Comparison of ENCODE assay signal across 9 cellular contexts in genomic region chr3:46692566-46692983, GRCh38. TPM values are rescaled to one million over a fixed set of nuclear protein-coding genes. Genes with fewer than 3 reads are reported as not detected.
DNase-seq lines count a peak whose midpoint lies in the region; ATAC-seq, FAIRE-seq and TF ChIP-seq lines count a peak whose summit lies in the region.
"Had no signal": no experiment of that assay in that cellular context is flagged by ENCODE, and none has a peak within 500 bp of the region (broad histone marks: within the 10 kb centered on the region; RNA-seq: fewer than 3 reads in every experiment).

No MANE protein-coding gene starts in this region.

- no peaks in the 10 kb centered on the region for H3K9me3 Mint-ChIP-seq in activated naive CD4-positive, alpha-beta T cell treated with anti-CD3 and anti-CD28 coated beads for 36 hours

- TF ChIP-seq CTCF in K562 (IDR thresholded peaks at IDR 0.05 in 2 of 3, conservative IDR thresholded peaks at IDR 0.05 in 1 of 3; ENCODE audit: insufficient read depth in 2 of 3, low read depth in 1 of 3, low read length in 3 of 3), result no peak
- no peak for TF ChIP-seq CTCF in lung (IDR thresholded peaks at IDR 0.05; ENCODE audit: control extremely low read depth, extremely low read depth)
- TF ChIP-seq CTCF in upper lobe of right lung (IDR thresholded peaks at IDR 0.05), result no peak

- H2AFZ ChIP-seq in K562 (ENCODE audit: low read depth, low read length), result no peak overlapping the region

- H3K4me3 ChIP-seq in K562, result no peak overlapping the region
- peak overlapping the region; percentile 76 for H3K4me3 ChIP-seq in lung
- H3K4me3 ChIP-seq in upper lobe of right lung, result peak overlapping the region; percentile 77

- H3K27ac ChIP-seq in K562 (ENCODE audit: extremely low read depth, low read depth, low read length), result no peak overlapping the region
- peak overlapping the region; percentile 90 to 98 for H3K27ac ChIP-seq in lung (ENCODE audit: low read depth in 1 of 2, low read length in 1 of 2)
- H3K27ac ChIP-seq in upper lobe of right lung, result peak overlapping the region; percentile 95

- H3K9me3 ChIP-seq in K562 (replicated peaks; ENCODE audit: control insufficient read depth, insufficient read depth, low read depth, low read length) (no peaks in the 10 kb centered on the region), lung (ENCODE audit: control insufficient read depth in 2 of 2, insufficient read depth in 1 of 2, low read length in 1 of 2) (no peaks in the 10 kb centered on the region), upper lobe of right lung (no peaks in the 10 kb centered on the region)

- H3K36me3 ChIP-seq in K562 (ENCODE audit: control insufficient read depth, insufficient read depth, low read length), result no peaks in the 10 kb centered on the region
- peaks cover 0 to 4% of the 10 kb centered on the region in 2 donors for H3K36me3 ChIP-seq in lung (ENCODE audit: control insufficient read depth in 2 of 2, insufficient read depth in 2 of 2, low read length in 2 of 2)
- no peaks in the 10 kb centered on the region for H3K36me3 ChIP-seq in upper lobe of right lung

- FAIRE-seq in K562 (lab: Jason Lieb, UNC), result no peak

- peak overlapping the region; percentile 84 for H3K4me3 Mint-ChIP-seq in activated naive CD4-positive, alpha-beta T cell treated with anti-CD3 and anti-CD28 coated beads for 36 hours

- ATAC-seq in K562 (no peak), lung (ENCODE audit: insufficient read depth, low FRiP score) (peak; percentile 49), upper lobe of right lung (peak; percentile 77), HG02623 (IDR thresholded peaks at IDR 0.05; ENCODE audit: unreplicated experiment) (no peak), HG03432 (IDR thresholded peaks at IDR 0.05; ENCODE audit: unreplicated experiment) (no peak)

- peaks cover 7% of the 10 kb centered on the region for H4K20me1 ChIP-seq in K562 (replicated peaks; ENCODE audit: control insufficient read depth, insufficient read depth, low read length)

- CTCF ChIA-PET in activated naive CD4-positive, alpha-beta T cell treated with anti-CD3 and anti-CD28 coated beads for 36 hours (lab: Charles Lee), result interaction anchor here (0.6 to 1.4 kb wide), 4 partner anchors 10 to 684 kb away, joined by 3 to 7 read pairs (median 3); no protein-coding TSS in a partner anchor
- CTCF ChIA-PET in K562 (lab: Yijun Ruan, JAX; ENCODE audit: low intra/inter-chr PET ratio), result no interaction called here

- peaks cover 0 to 27% of the 10 kb centered on the region in 2 experiments; a peak in 2 of 5 replicates for H3K4me1 ChIP-seq in K562 (replicated peaks in 1 of 2; ENCODE audit: control insufficient read depth in 2 of 2, insufficient read depth in 2 of 2, low read length in 2 of 2)
- H3K4me1 ChIP-seq in lung (ENCODE audit: control insufficient read depth in 2 of 2, insufficient read depth in 2 of 2, low read length in 2 of 2), result peaks cover 13 to 54% of the 10 kb centered on the region in 2 donors
- H3K4me1 ChIP-seq in upper lobe of right lung, result peaks cover 65% of the 10 kb centered on the region

- no peaks in the 10 kb centered on the region for H3K9me1 ChIP-seq in K562 (ENCODE audit: control insufficient read depth, insufficient read depth, low read length)

- TF ChIP-seq POLR2A in K562 (conservative IDR thresholded peaks at IDR 0.05), result no peak

- H3K27me3 ChIP-seq in K562 (ENCODE audit: control insufficient read depth in 2 of 2, insufficient read depth in 2 of 2, low read length in 2 of 2), result peaks cover 6 to 54% of the 10 kb centered on the region in 2 experiments; a peak in 4 of 5 replicates
- H3K27me3 ChIP-seq in lung (ENCODE audit: control insufficient read depth, insufficient read depth), result no peaks in the 10 kb centered on the region
- no peaks in the 10 kb centered on the region for H3K27me3 ChIP-seq in upper lobe of right lung

- in situ Hi-C loops in K562 (cut with MboI), result no loop called here

- intact Hi-C loops in activated naive CD4-positive, alpha-beta T cell treated with anti-CD3 and anti-CD28 coated beads for 36 hours (cut with micrococcal nuclease), result loop anchor here (5.0 to 10.0 kb wide), 3 partner anchors 155 to 292 kb away; no protein-coding TSS in a partner anchor
- intact Hi-C loops in K562 (cut with micrococcal nuclease), result no loop called here
- intact Hi-C loops in upper lobe of right lung (cut with DNase I), result no loop called here

- H3K4me2 ChIP-seq in K562 (ENCODE audit: insufficient read depth, low read length), result peak overlapping the region; percentile 79

- H3K36me3 Mint-ChIP-seq in activated naive CD4-positive, alpha-beta T cell treated with anti-CD3 and anti-CD28 coated beads for 36 hours (ENCODE audit: low read depth), result no peaks in the 10 kb centered on the region

- H3K27me3 Mint-ChIP-seq in activated naive CD4-positive, alpha-beta T cell treated with anti-CD3 and anti-CD28 coated beads for 36 hours (ENCODE audit: low read depth), result no peaks in the 10 kb centered on the region

- no peaks in the 10 kb centered on the region for H3K79me2 ChIP-seq in K562 (ENCODE audit: control insufficient read depth, insufficient read depth, low read length)

- H3K27ac Mint-ChIP-seq in activated naive CD4-positive, alpha-beta T cell treated with anti-CD3 and anti-CD28 coated beads for 36 hours, result peak overlapping the region; percentile 17

- no peak for DNase-seq in activated naive CD4-positive, alpha-beta T cell treated with anti-CD3 and anti-CD28 coated beads for 36 hours
- no peak for DNase-seq in activated naive CD4-positive, alpha-beta T cell (lab: John Stamatoyannopoulos, UW)
- peak in 2 of 4 experiments; percentile 30 to 31 for DNase-seq in K562 (ENCODE audit: extremely low read depth in 1 of 4, low spot score in 3 of 4)
- DNase-seq in lung (ENCODE audit: low spot score), result peak; percentile 92
- peak; percentile 94 for DNase-seq in upper lobe of right lung
- no peak for DNase-seq in activated CD8-positive, alpha-beta memory T cell treated with anti-CD3 and anti-CD28 coated beads for 24 hours

- no TSS peak for BruUV-seq in K562 (replicated peaks; lab: Mats Ljungman, UMichigan)

- POLR2A ChIA-PET in K562 (lab: Yijun Ruan, JAX), result interaction anchor here (1.0 to 1.2 kb wide), 2 partner anchors 22 to 305 kb away, joined by 3 read pairs; no protein-coding TSS in a partner anchor

- no peak for TF ChIP-seq RAD21 in K562 (CRISPR knock-in tag; conservative IDR thresholded peaks at IDR 0.05 in 1 of 2, IDR thresholded peaks at IDR 0.05 in 1 of 2)

- no peak for TF ChIP-seq EP300 in K562 (IDR thresholded peaks at IDR 0.05; ENCODE audit: low read length)

- peaks cover 50% of the 10 kb centered on the region for H3K4me1 Mint-ChIP-seq in activated naive CD4-positive, alpha-beta T cell treated with anti-CD3 and anti-CD28 coated beads for 36 hours (ENCODE audit: low read depth)

- peak overlapping the region in 1 of 2 experiments; percentile 72; a peak in 2 of 4 replicates for H3K9ac ChIP-seq in K562 (ENCODE audit: insufficient read depth in 1 of 2, low read depth in 2 of 2, low read length in 2 of 2)

- 28% methylated on average over 10 of the region's 10 CpGs for WGBS in K562 (ENCODE audit: insufficient coverage, low coverage, missing lambda C conversion rate)
- WGBS in lung, 2 donors, result 50 to 60% methylated on average over 10 of the region's 10 CpGs

RNA-seq across cellular contexts. Expression of gene ALS2CL, which starts 0.9 kb away (rescaled TPM):
- 1 to 10 TPM; 5.1 TPM for total RNA-seq in activated naive CD4-positive, alpha-beta T cell treated with anti-CD3 and anti-CD28 coated beads for 36 hours
- 1.1 and 1.4 TPM in 2 replicates for total RNA-seq in K562 (2011; cell fraction: chromatin; rRNA removed; ENCODE audit: low replicate concordance)
- 0.66 and 0.83 TPM in 2 replicates for total RNA-seq in K562 (2011; cell fraction: nucleolus; rRNA removed)
- 0.51 and 0.61 TPM in 2 replicates for total RNA-seq in K562 (2011; cell fraction: nucleoplasm; rRNA removed)
- total RNA-seq in K562 (2014; rRNA removed), result 0.05 TPM in 1 of 2 replicates, not detected in the other
- 0.04 TPM in 1 of 2 replicates, not detected in the other for total RNA-seq in K562 (2014; rRNA removed; fragmentation: Illumina TruSeq; extraction: Trizol)
- total RNA-seq in K562 (2015; rRNA removed; fragmentation: Illumina TruSeq; extraction: Trizol), result not detected in 2 replicates
- 0.13 TPM in 2 replicates for total RNA-seq in K562 (2021)
- 0.03 and 0.18 TPM in 2 replicates for polyA plus RNA-seq in K562 (2011; rRNA removed)
- 0.03 TPM in 1 of 2 replicates, not detected in the other for polyA plus RNA-seq in K562 (2011; cell fraction: cytosol; rRNA removed)
- 0.46 and 0.61 TPM in 2 replicates for polyA plus RNA-seq in K562 (2011; cell fraction: nucleus; rRNA removed)
- 0.05 and 1.0 TPM in 2 replicates for polyA plus RNA-seq in K562 (2012)
- polyA plus RNA-seq in K562 (2014; fragmentation: Illumina TruSeq; extraction: Trizol), result 0.07 TPM in 1 of 2 replicates, not detected in the other
- polyA plus RNA-seq in K562 (2014; fragmentation: Nextera tagmentation; extraction: Ambion mirVana), result not detected
- 0.05 and 0.09 TPM in 2 replicates for polyA plus RNA-seq in K562 (2014; rRNA removed)
- polyA minus RNA-seq in K562 (2011; rRNA and poly(A)+ RNA removed), result 0.06 TPM in 1 of 2 replicates, not detected in the other
- 0.19 TPM in 1 of 2 replicates, not detected in the other for polyA minus RNA-seq in K562 (2011; cell fraction: cytosol; rRNA and poly(A)+ RNA removed)
- 0.22 and 0.54 TPM in 2 replicates for polyA minus RNA-seq in K562 (2011; cell fraction: nucleus; rRNA and poly(A)+ RNA removed)
- 10 to 100 TPM; 44.2 to 53.6 TPM for total RNA-seq in lung
- polyA plus RNA-seq in lung, result 10 to 100 TPM; 23.6 to 58.5 TPM
- 64.5 TPM for total RNA-seq in upper lobe of right lung

RNA-seq across cellular contexts. Expression of gene TMIE, which starts 8.6 kb away (rescaled TPM):
- total RNA-seq in activated naive CD4-positive, alpha-beta T cell treated with anti-CD3 and anti-CD28 coated beads for 36 hours, result 1 to 10 TPM; 1.2 to 1.5 TPM
- total RNA-seq in K562 (2011; cell fraction: chromatin; rRNA removed; ENCODE audit: low replicate concordance), result not detected in 2 replicates
- not detected in 2 replicates for total RNA-seq in K562 (2011; cell fraction: nucleolus; rRNA removed)
- not detected in 2 replicates for total RNA-seq in K562 (2011; cell fraction: nucleoplasm; rRNA removed)
- total RNA-seq in K562 (2014; rRNA removed) (not detected in 2 replicates), K562 (2014; rRNA removed; fragmentation: Illumina TruSeq; extraction: Trizol) (not detected in 2 replicates), K562 (2015; rRNA removed; fragmentation: Illumina TruSeq; extraction: Trizol) (not detected in 2 replicates), K562 (2021) (not detected in 2 replicates), lung (under 1 TPM; 0.52 to 0.63 TPM), upper lobe of right lung (1.7 TPM)
- polyA plus RNA-seq in K562 (2011; rRNA removed) (not detected in 2 replicates), K562 (2014; fragmentation: Illumina TruSeq; extraction: Trizol) (not detected in 2 replicates), K562 (2014; fragmentation: Nextera tagmentation; extraction: Ambion mirVana) (not detected), K562 (2014; rRNA removed) (not detected in 2 replicates), lung (under 1 TPM; 0.32 to 0.71 TPM)
- not detected in 2 replicates for polyA plus RNA-seq in K562 (2011; cell fraction: cytosol; rRNA removed)
- not detected in 2 replicates for polyA plus RNA-seq in K562 (2011; cell fraction: nucleus; rRNA removed)
- 0.50 TPM in 1 of 2 replicates, not detected in the other for polyA plus RNA-seq in K562 (2012)
- polyA minus RNA-seq in K562 (2011; rRNA and poly(A)+ RNA removed), result not detected in 2 replicates
- not detected in 2 replicates for polyA minus RNA-seq in K562 (2011; cell fraction: cytosol; rRNA and poly(A)+ RNA removed)
- not detected in 2 replicates for polyA minus RNA-seq in K562 (2011; cell fraction: nucleus; rRNA and poly(A)+ RNA removed)
- total RNA-seq: T-helper 1 cell treated with Interleukin-12 subunit alpha and Interleukin-12 subunit beta and Interleukin-4 antibody, amounts not matched to agents 30 ng/mL and 1 ng/mL, for 36 hours had no signal

RNA-seq across cellular contexts. Expression of gene PRSS50, which starts 25.1 kb away (rescaled TPM):
- not detected for total RNA-seq in activated naive CD4-positive, alpha-beta T cell treated with anti-CD3 and anti-CD28 coated beads for 36 hours
- total RNA-seq in K562 (2011; cell fraction: chromatin; rRNA removed; ENCODE audit: low replicate concordance), result not detected in 2 replicates
- 0.17 TPM in 1 of 2 replicates, not detected in the other for total RNA-seq in K562 (2011; cell fraction: nucleolus; rRNA removed)
- not detected in 2 replicates for total RNA-seq in K562 (2011; cell fraction: nucleoplasm; rRNA removed)
- total RNA-seq in K562 (2014; rRNA removed) (not detected in 2 replicates), K562 (2014; rRNA removed; fragmentation: Illumina TruSeq; extraction: Trizol) (not detected in 2 replicates), K562 (2015; rRNA removed; fragmentation: Illumina TruSeq; extraction: Trizol) (not detected in 2 replicates), K562 (2021) (not detected in 2 replicates), lung (1 to 10 TPM in 1 of 2 donors, under 1 TPM in 1; 0.46 to 2.2 TPM), upper lobe of right lung (0.20 TPM)
- polyA plus RNA-seq in K562 (2011; rRNA removed) (not detected in 2 replicates), K562 (2014; fragmentation: Illumina TruSeq; extraction: Trizol) (not detected in 2 replicates), K562 (2014; fragmentation: Nextera tagmentation; extraction: Ambion mirVana) (under 1 TPM in 1 of 2 experiments, not detected in 1; 0.01 TPM), K562 (2014; rRNA removed) (not detected in 2 replicates), lung (under 1 TPM; 0.08 to 0.16 TPM)
- not detected in 2 replicates for polyA plus RNA-seq in K562 (2011; cell fraction: cytosol; rRNA removed)
- 0.07 TPM in 1 of 2 replicates, not detected in the other for polyA plus RNA-seq in K562 (2011; cell fraction: nucleus; rRNA removed)
- 0.03 TPM in 1 of 2 replicates, not detected in the other for polyA plus RNA-seq in K562 (2012)
- polyA minus RNA-seq in K562 (2011; rRNA and poly(A)+ RNA removed), result not detected in 2 replicates
- polyA minus RNA-seq in K562 (2011; cell fraction: cytosol; rRNA and poly(A)+ RNA removed), result not detected in 2 replicates
- polyA minus RNA-seq in K562 (2011; cell fraction: nucleus; rRNA and poly(A)+ RNA removed), result not detected in 2 replicates
- total RNA-seq: T-helper 1 cell treated with Interleukin-12 subunit alpha and Interleukin-12 subunit beta and Interleukin-4 antibody, amounts not matched to agents 30 ng/mL and 1 ng/mL, for 36 hours had no signal

Comparison
In these comparisons a context has a peak if more than half of its experiments do, and no peak if none do; other contexts are left out.
1. DNase-seq: peak in lung (single experiment) and upper lobe of right lung (single experiment); none in activated naive CD4-positive, alpha-beta T cell treated with anti-CD3 and anti-CD28 coated beads for 36 hours (single experiment), activated naive CD4-positive, alpha-beta T cell (0 of 4) and activated CD8-positive, alpha-beta memory T cell treated with anti-CD3 and anti-CD28 coated beads for 24 hours (single experiment).
2. ATAC-seq: peak in lung (single experiment) and upper lobe of right lung (single experiment); none in K562 (single experiment), HG02623 (single experiment) and HG03432 (single experiment).
3. RNA of gene ALS2CL, which starts 0.9 kb away (total RNA-seq): 64.5 TPM in upper lobe of right lung (single experiment) and 44.2 to 53.6 TPM in lung; 5.1 TPM in activated naive CD4-positive, alpha-beta T cell treated with anti-CD3 and anti-CD28 coated beads for 36 hours and 0.04 to 1.4 TPM in K562; every median in the first group is over 4 times any median in the second.